Comparison of ENCODE assay signal across 2 cellular contexts in the genomic region with DNA sequence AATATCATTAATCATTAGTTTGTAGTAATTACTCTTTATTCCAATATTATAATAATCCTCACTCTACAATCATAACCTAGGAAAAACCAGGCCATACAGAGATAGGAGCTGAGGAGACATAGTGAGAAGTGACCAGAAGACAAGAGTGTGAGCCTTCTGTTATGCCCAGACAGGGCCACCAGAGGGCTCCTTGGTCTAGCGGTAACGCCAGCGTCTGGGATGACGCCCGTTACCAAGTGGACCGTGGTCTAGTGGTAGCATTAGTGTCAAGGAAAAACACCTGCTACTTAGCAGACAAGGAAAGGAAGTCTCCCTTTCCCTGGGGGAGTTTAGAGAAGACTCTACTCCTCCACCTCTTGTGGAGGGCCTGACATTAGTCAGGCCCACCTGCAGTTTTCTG. TPM values are rescaled to one million over a fixed set of nuclear protein-coding genes. Genes with fewer than 3 reads are reported as not detected.
"Had no signal": no experiment of that assay in that cellular context is flagged by ENCODE, and none has a peak within 500 bp of the region (broad histone marks: within the 10 kb centered on the region; RNA-seq: fewer than 3 reads in every experiment).

No MANE protein-coding gene starts in this region.

RNA-seq across cellular contexts. Expression of a gene that starts 7.6 kb away (rescaled TPM):
- total RNA-seq: activated B cell treated with CpG ODN at 0.5 μM for 24 hours; activated CD8-positive, alpha-beta T cell treated with anti-CD3 and anti-CD28 coated beads, Interleukin-2, amount 10 ng/mL, durations not matched to agents 7 days and 5 days had no signal
